ENCODE assay signal across 1 cellular context in genomic region chr14:22549304-22549962, GRCh38.
TF ChIP-seq lines count a peak whose summit lies in the region.

No MANE protein-coding gene starts in this region.

TF ChIP-seq in HepG2, 621 proteins besides CTCF, POLR2A, EP300 and RAD21 (continued from another document):
- TF ChIP-seq, protein P1, sequence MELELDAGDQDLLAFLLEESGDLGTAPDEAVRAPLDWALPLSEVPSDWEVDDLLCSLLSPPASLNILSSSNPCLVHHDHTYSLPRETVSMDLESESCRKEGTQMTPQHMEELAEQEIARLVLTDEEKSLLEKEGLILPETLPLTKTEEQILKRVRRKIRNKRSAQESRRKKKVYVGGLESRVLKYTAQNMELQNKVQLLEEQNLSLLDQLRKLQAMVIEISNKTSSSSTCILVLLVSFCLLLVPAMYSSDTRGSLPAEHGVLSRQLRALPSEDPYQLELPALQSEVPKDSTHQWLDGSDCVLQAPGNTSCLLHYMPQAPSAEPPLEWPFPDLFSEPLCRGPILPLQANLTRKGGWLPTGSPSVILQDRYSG (CRISPR knock-in tag; IDR thresholded peaks at IDR 0.05): no peak
- TF ChIP-seq ELF1 (CRISPR knock-in tag; IDR thresholded peaks at IDR 0.05): no peak
TF ChIP-seq in HepG2: peak in this region for 9.
